In genomic region chr22:35721954-35722353, GRCh38 we compare ENCODE assay signal across 34 cellular contexts. TPM values are rescaled to one million over a fixed set of nuclear protein-coding genes. Genes with fewer than 3 reads are reported as not detected.
"Had no signal": no experiment of that assay in that cellular context is flagged by ENCODE, and none has a peak within 500 bp of the region (broad histone marks: within the 10 kb centered on the region; RNA-seq: fewer than 3 reads in every experiment).

No MANE protein-coding gene starts in this region.

- H3K4me3 Mint-ChIP-seq: activated B cell treated with CpG ODN at 0.5 μM for 24 hours; activated CD4-positive, alpha-beta memory T cell treated with anti-CD3 and anti-CD28 coated beads for 36 hours; activated CD4-positive, alpha-beta T cell treated with anti-CD3 and anti-CD28 coated beads, Interleukin-2, amount 10 ng/mL, durations not matched to agents 24 days and 14 days; activated CD8-positive, alpha-beta T cell treated with anti-CD3 and anti-CD28 coated beads for 36 hours; activated naive CD4-positive, alpha-beta T cell treated with anti-CD3 and anti-CD28 coated beads, Interleukin-2, amount 10 ng/mL, durations not matched to agents 7 days and 5 days; activated naive CD4-positive, alpha-beta T cell treated with anti-CD3 and anti-CD28 coated beads, Interleukin-2, amount 50 U/mL, for 24 hours; activated naive CD8-positive, alpha-beta T cell treated with anti-CD3 and anti-CD28 coated beads for 36 hours; activated T-cell treated with anti-CD3 and anti-CD28 coated beads, Interleukin-2, amount 50 U/mL, for 24 hours; T-helper 1 cell treated with Interleukin-12 subunit alpha and Interleukin-12 subunit beta and Interleukin-4 antibody, amounts not matched to agents 30 μg/mL and 1 μg/mL, for 36 hours; T-helper 2 cell treated with Interferon-gamma antibody and Interleukin-4, amounts not matched to agents 5 μg/mL and 100 μg/mL, for 36 hours had no signal

- H3K36me3 Mint-ChIP-seq: activated CD4-positive, alpha-beta memory T cell treated with anti-CD3 and anti-CD28 coated beads for 36 hours; activated naive CD4-positive, alpha-beta T cell treated with anti-CD3 and anti-CD28 coated beads, Interleukin-2, amount 10 ng/mL, durations not matched to agents 7 days and 5 days; activated naive CD4-positive, alpha-beta T cell treated with anti-CD3 and anti-CD28 coated beads, Interleukin-2, amount 50 U/mL, for 24 hours; activated naive CD8-positive, alpha-beta T cell treated with anti-CD3 and anti-CD28 coated beads for 36 hours had no signal

- H3K9me3 ChIP-seq: adrenal gland, body of pancreas, breast epithelium had no signal

- H3K27ac ChIP-seq: adrenal gland, body of pancreas, brain microvascular endothelial cell, breast epithelium, VCaP had no signal

- H3K9me3 Mint-ChIP-seq: activated B cell treated with CpG ODN at 0.5 μM for 24 hours; activated CD4-positive, alpha-beta memory T cell treated with anti-CD3 and anti-CD28 coated beads for 36 hours; activated CD4-positive, alpha-beta T cell treated with anti-CD3 and anti-CD28 coated beads, Interleukin-2, amount 10 ng/mL, durations not matched to agents 24 days and 14 days; activated CD8-positive, alpha-beta T cell treated with anti-CD3 and anti-CD28 coated beads for 36 hours; activated naive CD4-positive, alpha-beta T cell treated with anti-CD3 and anti-CD28 coated beads, Interleukin-2, amount 10 ng/mL, durations not matched to agents 7 days and 5 days; activated naive CD4-positive, alpha-beta T cell treated with anti-CD3 and anti-CD28 coated beads, Interleukin-2, amount 50 U/mL, for 24 hours; activated naive CD8-positive, alpha-beta T cell treated with anti-CD3 and anti-CD28 coated beads for 36 hours; activated T-cell treated with anti-CD3 and anti-CD28 coated beads, Interleukin-2, amount 50 U/mL, for 24 hours; activated T-helper 2 cell treated with anti-CD3 and anti-CD28 coated beads, Interferon-gamma antibody, Interleukin-2, Interleukin-4, amounts not matched to agents 10 μg/mL and 5 μg/mL and 100 μg/mL, durations not matched to agents 14 hours and 24 hours and 36 hours; T-helper 1 cell treated with Interleukin-12 subunit alpha and Interleukin-12 subunit beta and Interleukin-4 antibody, amounts not matched to agents 30 μg/mL and 1 μg/mL, for 36 hours; T-helper 2 cell treated with Interferon-gamma antibody and Interleukin-4, amounts not matched to agents 5 μg/mL and 100 μg/mL, for 36 hours had no signal

- H3K27ac Mint-ChIP-seq: activated B cell treated with CpG ODN at 0.5 μM for 24 hours; activated CD4-positive, alpha-beta memory T cell treated with anti-CD3 and anti-CD28 coated beads for 36 hours; activated CD4-positive, alpha-beta T cell treated with anti-CD3 and anti-CD28 coated beads, Interleukin-2, amount 10 ng/mL, durations not matched to agents 24 days and 14 days; activated CD8-positive, alpha-beta T cell treated with anti-CD3 and anti-CD28 coated beads for 36 hours; activated naive CD4-positive, alpha-beta T cell treated with anti-CD3 and anti-CD28 coated beads, Interleukin-2, amount 10 ng/mL, durations not matched to agents 7 days and 5 days; activated naive CD4-positive, alpha-beta T cell treated with anti-CD3 and anti-CD28 coated beads, Interleukin-2, amount 50 U/mL, for 24 hours; activated naive CD8-positive, alpha-beta T cell treated with anti-CD3 and anti-CD28 coated beads for 36 hours; activated T-cell treated with anti-CD3 and anti-CD28 coated beads, Interleukin-2, amount 50 U/mL, for 24 hours; activated T-helper 2 cell treated with anti-CD3 and anti-CD28 coated beads, Interferon-gamma antibody, Interleukin-2, Interleukin-4, amounts not matched to agents 10 μg/mL and 5 μg/mL and 100 μg/mL, durations not matched to agents 14 hours and 24 hours and 36 hours; T-helper 1 cell treated with Interleukin-12 subunit alpha and Interleukin-12 subunit beta and Interleukin-4 antibody, amounts not matched to agents 30 μg/mL and 1 μg/mL, for 36 hours; T-helper 2 cell treated with Interferon-gamma antibody and Interleukin-4, amounts not matched to agents 5 μg/mL and 100 μg/mL, for 36 hours had no signal

- H3K4me1 Mint-ChIP-seq: activated B cell treated with CpG ODN at 0.5 μM for 24 hours; activated CD4-positive, alpha-beta T cell treated with anti-CD3 and anti-CD28 coated beads, Interleukin-2, amount 10 ng/mL, durations not matched to agents 24 days and 14 days; activated naive CD4-positive, alpha-beta T cell treated with anti-CD3 and anti-CD28 coated beads, Interleukin-2, amount 10 ng/mL, durations not matched to agents 7 days and 5 days; activated naive CD4-positive, alpha-beta T cell treated with anti-CD3 and anti-CD28 coated beads, Interleukin-2, amount 50 U/mL, for 24 hours; activated naive CD8-positive, alpha-beta T cell treated with anti-CD3 and anti-CD28 coated beads for 36 hours had no signal

- H3K27me3 ChIP-seq: adrenal gland, body of pancreas, brain microvascular endothelial cell, breast epithelium had no signal

- H3K4me3 ChIP-seq: adrenal gland, body of pancreas, breast epithelium had no signal

- H3K27me3 Mint-ChIP-seq: activated CD4-positive, alpha-beta memory T cell treated with anti-CD3 and anti-CD28 coated beads for 36 hours; activated CD4-positive, alpha-beta T cell treated with anti-CD3 and anti-CD28 coated beads, Interleukin-2, amount 10 ng/mL, durations not matched to agents 24 days and 14 days; activated CD8-positive, alpha-beta T cell treated with anti-CD3 and anti-CD28 coated beads for 36 hours; activated naive CD4-positive, alpha-beta T cell treated with anti-CD3 and anti-CD28 coated beads, Interleukin-2, amount 10 ng/mL, durations not matched to agents 7 days and 5 days; activated naive CD4-positive, alpha-beta T cell treated with anti-CD3 and anti-CD28 coated beads, Interleukin-2, amount 50 U/mL, for 24 hours; activated naive CD8-positive, alpha-beta T cell treated with anti-CD3 and anti-CD28 coated beads for 36 hours; activated T-cell treated with anti-CD3 and anti-CD28 coated beads, Interleukin-2, amount 50 U/mL, for 24 hours had no signal

- H3K36me3 ChIP-seq: adrenal gland, brain microvascular endothelial cell, breast epithelium had no signal

- H3K4me1 ChIP-seq: adrenal gland, body of pancreas, breast epithelium had no signal

- ATAC-seq: activated CD8-positive, alpha-beta T cell treated with anti-CD3 and anti-CD28 coated beads for 36 hours; body of pancreas had no signal

- DNase-seq: activated B cell treated with CpG ODN at 0.5 μM for 24 hours; activated CD4-positive, alpha-beta memory T cell treated with anti-CD3 and anti-CD28 coated beads for 36 hours; activated CD4-positive, alpha-beta T cell treated with anti-CD3 and anti-CD28 coated beads for 4 hours; activated CD4-positive, alpha-beta T cell treated with anti-CD3 and anti-CD28 coated beads, Interleukin-2, amount 10 ng/mL, durations not matched to agents 24 days and 14 days; activated CD4-positive, alpha-beta T cell treated with anti-CD3 and anti-CD28 coated beads, Interleukin-2, amount 50 U/mL, for 1 hour; activated CD4-positive, alpha-beta T cell treated with anti-CD3 and anti-CD28 coated beads, Interleukin-2, amount 50 U/mL, for 4 hours; activated CD4-positive, CD25-positive, alpha-beta regulatory T cell treated with anti-CD3 and anti-CD28 coated beads, Interleukin-2, amount 50 U/mL, for 72 hours; activated CD8-positive, alpha-beta memory T cell treated with anti-CD3 and anti-CD28 coated beads, Interleukin-2, amount 50 U/mL, for 48 hours; activated CD8-positive, alpha-beta T cell treated with anti-CD3 and anti-CD28 coated beads for 36 hours; activated effector memory CD4-positive, alpha-beta T cell treated with Interleukin-2 at 50 U/mL for 16 hours; activated gamma-delta T cell; activated naive CD4-positive, alpha-beta T cell treated with anti-CD3 and anti-CD28 coated beads, Interleukin-2, amount 10 ng/mL, durations not matched to agents 7 days and 5 days; activated naive CD4-positive, alpha-beta T cell treated with Interleukin-2 at 50 U/mL for 16 hours; activated naive CD8-positive, alpha-beta T cell treated with anti-CD3 and anti-CD28 coated beads for 36 hours; activated T-cell treated with anti-CD3 and anti-CD28 coated beads, Interleukin-2, amount 50 U/mL, for 24 hours; activated T-cell treated with anti-CD3 and anti-CD28 coated beads, Interleukin-2, amount 50 U/mL, for 48 hours; amniotic stem cell; aorta; body of pancreas; brain microvascular endothelial cell; central memory CD4-positive, alpha-beta T cell; T-helper 2 cell; T-helper 9 cell had no signal

RNA-seq across cellular contexts. Expression of gene APOL5, which starts 4.3 kb away (rescaled TPM):
- total RNA-seq: activated B cell treated with CpG ODN at 0.5 μM for 24 hours; activated CD4-positive, alpha-beta memory T cell treated with anti-CD3 and anti-CD28 coated beads for 36 hours; activated CD4-positive, alpha-beta T cell treated with anti-CD3 and anti-CD28 coated beads, Interleukin-2, amount 10 ng/mL, durations not matched to agents 24 days and 14 days; activated CD8-positive, alpha-beta memory T cell treated with anti-CD3 and anti-CD28 coated beads for 36 hours; activated CD8-positive, alpha-beta T cell treated with anti-CD3 and anti-CD28 coated beads for 36 hours; activated naive CD8-positive, alpha-beta T cell treated with anti-CD3 and anti-CD28 coated beads for 36 hours; activated T-helper 2 cell treated with anti-CD3 and anti-CD28 coated beads, Interferon-gamma antibody, Interleukin-2, Interleukin-4, amounts not matched to agents 10 μg/mL and 5 μg/mL and 100 μg/mL, durations not matched to agents 14 hours and 24 hours and 36 hours; adrenal gland; aorta; astrocyte; body of pancreas; breast epithelium; cardiac septum; cerebellum had no signal
- polyA plus RNA-seq: adrenal gland, aorta had no signal
